In genomic region chr10:117860823-117861222, GRCh38 we compare ENCODE assay signal across 9 cellular contexts.
A peak's percentile ranks its signal among the peaks of the same experiment; 100 is the strongest.
DNase-seq lines count a peak whose midpoint lies in the region; ATAC-seq, FAIRE-seq and TF ChIP-seq lines count a peak whose summit lies in the region.
"Had no signal": no experiment of that assay in that cellular context is flagged by ENCODE, and none has a peak within 500 bp of the region (broad histone marks: within the 10 kb centered on the region; RNA-seq: fewer than 3 reads in every experiment).

No MANE protein-coding gene starts in this region.

- H3K9ac ChIP-seq in endothelial cell of umbilical vein (replicated peaks; ENCODE audit: extremely low read depth, insufficient read depth, low read length): no peak overlapping the region

- intact Hi-C loops in endothelial cell of umbilical vein (cut with micrococcal nuclease): loop anchor here (1.0 kb wide), 1 partner anchor 380 kb away; no protein-coding TSS in a partner anchor

- no peaks in the 10 kb centered on the region for H3K9me1 ChIP-seq in endothelial cell of umbilical vein (replicated peaks; ENCODE audit: control insufficient read depth, extremely low read depth, insufficient read depth, low read length)

- DNase-seq in A549 (ENCODE audit: low read depth in 1 of 2, low spot score in 1 of 2) (peak; percentile 35 to 39), NCI-H526 (lab: John Stamatoyannopoulos, UW) (peak; percentile 44 to 46), endothelial cell of umbilical vein (ENCODE audit: low read depth, low spot score) (peak; percentile 5), substantia nigra (lab: John Stamatoyannopoulos, UW) (no peak), D341Med (ENCODE audit: low spot score) (no peak), C1 segment of cervical spinal cord (lab: John Stamatoyannopoulos, UW) (no peak)
- DNase-seq in stimulated activated CD4-positive, alpha-beta T cell treated with anti-CD3 and anti-CD28 coated beads, Interleukin-2, amount 100 ng/mL, for 24 hours: no peak

- H4K20me1 ChIP-seq in endothelial cell of umbilical vein (replicated peaks; ENCODE audit: control insufficient read depth, extremely low read depth, insufficient read depth, low read length): no peaks in the 10 kb centered on the region

- peak; percentile 16 to 46; a peak in 2 of 5 replicates for TF ChIP-seq RAD21 in A549 (conservative IDR thresholded peaks at IDR 0.05 in 1 of 2, IDR thresholded peaks at IDR 0.05 in 1 of 2)

- no peak overlapping the region for H3K27ac ChIP-seq in A549
- no peak overlapping the region for H3K27ac ChIP-seq in endothelial cell of umbilical vein (ENCODE audit: insufficient read depth, low read depth, low read length)
- H3K27ac ChIP-seq in substantia nigra (ENCODE audit: low read depth, low read length, poor library complexity, severe bottlenecking): no peak overlapping the region
- H3K27ac ChIP-seq: neutrophil had no signal

- no peak overlapping the region for H2AFZ ChIP-seq in endothelial cell of umbilical vein (ENCODE audit: low read depth, low read length)

- no peak for FAIRE-seq in A549 (lab: Jason Lieb, UNC)
- no peak for FAIRE-seq in endothelial cell of umbilical vein (lab: Jason Lieb, UNC)

- ATAC-seq in A549: peak; percentile 61 to 75; a peak in 4 of 6 replicates
- ATAC-seq in GM18511 (IDR thresholded peaks at IDR 0.05; ENCODE audit: unreplicated experiment): peak; percentile 57

- dilution Hi-C loops in endothelial cell of umbilical vein (cut with MboI; ENCODE audit: extremely low pct_ligation_motif_present, low sequenced_read_pairs): no loop called here

- CTCF ChIA-PET in A549 (lab: Yijun Ruan, JAX) (interaction anchor here (0.5 to 2.1 kb wide), 11 partner anchors 9 to 380 kb away, joined by 3 to 11 read pairs (median 4); no protein-coding TSS in a partner anchor), endothelial cell of umbilical vein (lab: Charles Lee) (no interaction called here)

- H3K4me3 ChIP-seq in A549: no peak overlapping the region
- H3K4me3 ChIP-seq in endothelial cell of umbilical vein (replicated peaks in 1 of 3; ENCODE audit: insufficient read depth in 1 of 3, low read depth in 1 of 3, low read length in 3 of 3): no peak overlapping the region

- H3K4me2 ChIP-seq in A549 (no peak overlapping the region), endothelial cell of umbilical vein (ENCODE audit: insufficient read depth, low read length) (no peak overlapping the region)

- H3K4me1 ChIP-seq in A549: no peaks in the 10 kb centered on the region
- no peaks in the 10 kb centered on the region for H3K4me1 ChIP-seq in endothelial cell of umbilical vein (ENCODE audit: control insufficient read depth, extremely low read depth, insufficient read depth, low read length)

- POLR2A ChIA-PET in A549 (lab: Yijun Ruan, JAX): no interaction called here
- POLR2A ChIA-PET in endothelial cell of umbilical vein (lab: Charles Lee): no interaction called here

- no peak for TF ChIP-seq EP300 in A549 (IDR thresholded peaks at IDR 0.05)

- H3K27me3 ChIP-seq in endothelial cell of umbilical vein (ENCODE audit: control insufficient read depth in 2 of 2, insufficient read depth in 2 of 2, low read length in 2 of 2): no peaks in the 10 kb centered on the region

- H3K36me3 ChIP-seq in endothelial cell of umbilical vein (ENCODE audit: control insufficient read depth in 2 of 2, extremely low read depth in 1 of 2, insufficient read depth in 2 of 2, low read length in 2 of 2): no peaks in the 10 kb centered on the region
- H3K36me3 ChIP-seq: neutrophil had no signal

- TF ChIP-seq CTCF in A549 (IDR thresholded peaks at IDR 0.05): 0 out of 3 replicates have a peak, but pooled peaks have one; percentile 21
- TF ChIP-seq CTCF in endothelial cell of umbilical vein (IDR thresholded peaks at IDR 0.05; ENCODE audit: extremely low read depth in 1 of 2, insufficient read depth in 1 of 2, low read depth in 1 of 2, low read length in 2 of 2): peak in 1 of 2 donors; percentile 19

- no peaks in the 10 kb centered on the region for H3K79me2 ChIP-seq in endothelial cell of umbilical vein (ENCODE audit: control insufficient read depth, insufficient read depth, low read length)

- TF ChIP-seq POLR2A in A549 (IDR thresholded peaks at IDR 0.05; ENCODE audit: low read length) (no peak), endothelial cell of umbilical vein (IDR thresholded peaks at IDR 0.05; ENCODE audit: low read depth, low read length) (no peak)

- no peaks in the 10 kb centered on the region for H3K9me3 ChIP-seq in A549
- no peaks in the 10 kb centered on the region for H3K9me3 ChIP-seq in endothelial cell of umbilical vein (replicated peaks; ENCODE audit: control insufficient read depth, insufficient read depth, low read length)
- H3K9me3 ChIP-seq: neutrophil had no signal

- BruUV-seq in endothelial cell of umbilical vein (replicated peaks; lab: Mats Ljungman, UMichigan): no TSS peak

TF ChIP-seq in A549, 52 proteins besides CTCF, POLR2A, EP300 and RAD21:
- TF ChIP-seq ZFP36 (IDR thresholded peaks at IDR 0.05; ENCODE audit: borderline replicate concordance, partially characterized antibody): no peak
- TF ChIP-seq GATA3 (IDR thresholded peaks at IDR 0.05; ENCODE audit: borderline replicate concordance): no peak
- TF ChIP-seq SMC3 (IDR thresholded peaks at IDR 0.05): peak; percentile 19; the same call in 1 of the 3 replicates

TF ChIP-seq in endothelial cell of umbilical vein, 7 proteins besides CTCF, POLR2A, EP300 and RAD21:
- no peak for TF ChIP-seq FOS (IDR thresholded peaks at IDR 0.05; ENCODE audit: borderline replicate concordance, insufficient read depth, low read length)
- no peak for TF ChIP-seq GATA2 (IDR thresholded peaks at IDR 0.05; ENCODE audit: insufficient read depth, insufficient read length, low read depth, low read length)
- TF ChIP-seq MAX (IDR thresholded peaks at IDR 0.05; ENCODE audit: insufficient read depth, insufficient read length): no peak
- TF ChIP-seq MYC (IDR thresholded peaks at IDR 0.05; ENCODE audit: low read depth, low read length): no peak
- TF ChIP-seq JUN (IDR thresholded peaks at IDR 0.05; ENCODE audit: borderline replicate concordance, insufficient read depth, insufficient read length, low read depth): no peak
- TF ChIP-seq POLR2AphosphoS5 (IDR thresholded peaks at IDR 0.05; ENCODE audit: insufficient read depth, low read depth, low read length): no peak
- TF ChIP-seq EZH2 (IDR thresholded peaks at IDR 0.05; ENCODE audit: borderline replicate concordance, low read depth, low read length, severe bottlenecking): no peak
TF ChIP-seq in endothelial cell of umbilical vein: peak in this region for 0.

Comparison
In these comparisons a context has a peak if more than half of its experiments do, and no peak if none do; other contexts are left out.
1. DNase-seq: peak in A549 (2 of 2), NCI-H526 (2 of 2) and endothelial cell of umbilical vein (single experiment); none in substantia nigra (0 of 49), D341Med (single experiment), C1 segment of cervical spinal cord (0 of 14) and stimulated activated CD4-positive, alpha-beta T cell treated with anti-CD3 and anti-CD28 coated beads, Interleukin-2, amount 100 ng/mL, for 24 hours (0 of 2).